9 cellular contexts compared by ENCODE assay signal in the genomic region with DNA sequence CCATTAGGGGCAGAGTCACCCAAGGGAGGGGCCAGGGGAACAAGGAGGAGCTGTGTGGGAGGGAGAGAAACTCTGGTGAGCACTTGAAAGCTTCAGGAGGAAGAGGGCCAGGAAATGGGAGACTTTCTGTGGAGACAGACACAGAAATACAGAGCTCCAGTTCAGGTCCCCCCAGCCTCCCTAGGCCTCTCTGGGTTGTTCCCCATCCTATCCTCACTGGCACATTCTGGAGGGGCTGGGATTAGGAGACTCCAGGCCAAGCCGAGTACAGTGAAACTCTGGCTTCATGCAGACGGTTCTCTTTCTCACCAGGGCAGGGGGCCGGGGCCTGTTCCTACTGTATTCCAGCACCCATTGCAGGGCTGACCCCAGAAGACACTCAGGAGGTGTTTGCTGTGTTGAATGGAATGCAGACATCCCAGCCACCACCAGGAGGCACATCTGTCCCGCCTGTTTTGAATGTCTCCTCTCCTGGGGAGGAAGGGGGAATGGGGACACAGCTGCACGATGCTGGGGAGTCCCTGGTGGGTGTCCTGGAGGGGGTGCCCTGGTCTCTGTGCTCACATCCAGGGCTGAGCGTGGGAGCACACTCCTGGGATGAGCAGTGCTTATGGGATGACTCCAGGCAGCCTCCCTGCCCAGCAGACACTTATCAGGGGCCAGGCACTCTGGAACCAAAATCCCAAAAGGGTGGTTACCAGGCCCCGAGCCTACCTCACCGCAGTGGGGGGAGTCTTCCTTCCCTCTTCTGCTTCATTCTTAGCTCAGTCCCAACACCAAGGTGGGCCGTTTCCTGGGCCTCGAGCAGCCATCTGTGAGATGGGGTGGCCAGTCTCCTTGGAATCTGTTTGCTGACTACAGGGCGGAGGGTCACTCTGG. TPM values are rescaled to one million over a fixed set of nuclear protein-coding genes. Genes with fewer than 3 reads are reported as not detected.
DNase-seq lines count a peak whose midpoint lies in the region; ATAC-seq, FAIRE-seq and TF ChIP-seq lines count a peak whose summit lies in the region.
"Had no signal": no experiment of that assay in that cellular context is flagged by ENCODE, and none has a peak within 500 bp of the region (broad histone marks: within the 10 kb centered on the region; RNA-seq: fewer than 3 reads in every experiment).

No MANE protein-coding gene starts in this region.

- DNase-seq in AG09319 (ENCODE audit: extremely low read depth, low read depth) (no peak), HAP-1 (ENCODE audit: low spot score in 2 of 2) (peak; percentile 11 to 43), astrocyte (ENCODE audit: low read depth) (no peak), iris pigment epithelial cell (ENCODE audit: low read depth) (peak; percentile 27), NCI-H2081 treated with DMSO at 0.1 percent for 48 hours (lab: John Stamatoyannopoulos, UW) (no peak)
- DNase-seq in activated T-helper 2 cell treated with anti-CD3 and anti-CD28 coated beads, Interferon-gamma antibody, Interleukin-2, Interleukin-4, amounts not matched to agents 10 μg/mL and 5 μg/mL and 100 μg/mL, durations not matched to agents 14 hours and 24 hours and 36 hours (ENCODE audit: low spot score): no peak

- H3K36me3 Mint-ChIP-seq in astrocyte (ENCODE audit: low read depth, unreplicated experiment): no peaks in the 10 kb centered on the region
- no peaks in the 10 kb centered on the region for H3K36me3 Mint-ChIP-seq in activated T-helper 2 cell treated with anti-CD3 and anti-CD28 coated beads, Interferon-gamma antibody, Interleukin-2, Interleukin-4, amounts not matched to agents 10 μg/mL and 5 μg/mL and 100 μg/mL, durations not matched to agents 14 hours and 24 hours and 36 hours (ENCODE audit: low read depth)

- ATAC-seq in GM21515 (IDR thresholded peaks at IDR 0.05; ENCODE audit: unreplicated experiment) (no peak), GM18861 (IDR thresholded peaks at IDR 0.05; ENCODE audit: unreplicated experiment) (no peak)

- H2AFZ ChIP-seq in astrocyte (ENCODE audit: low read depth, low read length): peak overlapping the region; percentile 0

- no peak overlapping the region for H3K4me2 ChIP-seq in astrocyte (ENCODE audit: low read length)

- H3K4me1 ChIP-seq in HAP-1 (no peaks in the 10 kb centered on the region), astrocyte (ENCODE audit: insufficient read depth, low read length) (no peaks in the 10 kb centered on the region)

- no peaks in the 10 kb centered on the region for H3K79me2 ChIP-seq in astrocyte (ENCODE audit: insufficient read depth, low read length)

- H3K36me3 ChIP-seq in HAP-1 (replicated peaks) (no peaks in the 10 kb centered on the region), astrocyte (ENCODE audit: insufficient read depth, low read length) (no peaks in the 10 kb centered on the region)

- H3K27me3 Mint-ChIP-seq in astrocyte (ENCODE audit: low read depth, unreplicated experiment): peaks cover 34% of the 10 kb centered on the region
- H3K27me3 Mint-ChIP-seq in activated T-helper 2 cell treated with anti-CD3 and anti-CD28 coated beads, Interferon-gamma antibody, Interleukin-2, Interleukin-4, amounts not matched to agents 10 μg/mL and 5 μg/mL and 100 μg/mL, durations not matched to agents 14 hours and 24 hours and 36 hours (ENCODE audit: low read depth): no peaks in the 10 kb centered on the region

- H3K27ac ChIP-seq in astrocyte (ENCODE audit: low read depth, low read length): no peak overlapping the region

- H4K20me1 ChIP-seq in astrocyte (ENCODE audit: insufficient read depth, low read length): no peaks in the 10 kb centered on the region

- H3K9me3 Mint-ChIP-seq in astrocyte (ENCODE audit: unreplicated experiment): no peaks in the 10 kb centered on the region
- no peaks in the 10 kb centered on the region for H3K9me3 Mint-ChIP-seq in activated T-helper 2 cell treated with anti-CD3 and anti-CD28 coated beads, Interferon-gamma antibody, Interleukin-2, Interleukin-4, amounts not matched to agents 10 μg/mL and 5 μg/mL and 100 μg/mL, durations not matched to agents 14 hours and 24 hours and 36 hours
- H3K9me3 Mint-ChIP-seq: central memory CD8-positive, alpha-beta T cell had no signal

- H3K4me1 Mint-ChIP-seq in astrocyte (ENCODE audit: low read depth, unreplicated experiment): peaks cover 16% of the 10 kb centered on the region
- H3K4me1 Mint-ChIP-seq in activated T-helper 2 cell treated with anti-CD3 and anti-CD28 coated beads, Interferon-gamma antibody, Interleukin-2, Interleukin-4, amounts not matched to agents 10 μg/mL and 5 μg/mL and 100 μg/mL, durations not matched to agents 14 hours and 24 hours and 36 hours (ENCODE audit: low read depth): no peaks in the 10 kb centered on the region
- H3K4me1 Mint-ChIP-seq: central memory CD8-positive, alpha-beta T cell had no signal

- H3K9ac ChIP-seq in astrocyte (ENCODE audit: low read length): no peak overlapping the region

- H3K4me3 ChIP-seq in HAP-1 (no peak overlapping the region), astrocyte (ENCODE audit: insufficient read depth, low read depth, low read length) (no peak overlapping the region)

- TF ChIP-seq CTCF in AG09319 (IDR thresholded peaks at IDR 0.05; ENCODE audit: low read depth, low read length) (peak; percentile 43), astrocyte (IDR thresholded peaks at IDR 0.05; ENCODE audit: insufficient read depth, low read depth, low read length) (peak; percentile 59)

- intact Hi-C loops in activated T-helper 2 cell treated with anti-CD3 and anti-CD28 coated beads, Interferon-gamma antibody, Interleukin-2, Interleukin-4, amounts not matched to agents 10 μg/mL and 5 μg/mL and 100 μg/mL, durations not matched to agents 14 hours and 24 hours and 36 hours (cut with micrococcal nuclease): no loop called here

- H3K4me3 Mint-ChIP-seq in astrocyte (ENCODE audit: unreplicated experiment): no peak overlapping the region
- no peak overlapping the region for H3K4me3 Mint-ChIP-seq in activated T-helper 2 cell treated with anti-CD3 and anti-CD28 coated beads, Interferon-gamma antibody, Interleukin-2, Interleukin-4, amounts not matched to agents 10 μg/mL and 5 μg/mL and 100 μg/mL, durations not matched to agents 14 hours and 24 hours and 36 hours (ENCODE audit: low read depth)
- H3K4me3 Mint-ChIP-seq: central memory CD8-positive, alpha-beta T cell had no signal

- in situ Hi-C loops in HAP-1 (cut with MboI; ENCODE audit: low sequenced_read_pairs): no loop called here

- H3K27ac Mint-ChIP-seq in astrocyte (ENCODE audit: unreplicated experiment): no peak overlapping the region
- no peak overlapping the region for H3K27ac Mint-ChIP-seq in activated T-helper 2 cell treated with anti-CD3 and anti-CD28 coated beads, Interferon-gamma antibody, Interleukin-2, Interleukin-4, amounts not matched to agents 10 μg/mL and 5 μg/mL and 100 μg/mL, durations not matched to agents 14 hours and 24 hours and 36 hours

- no peak for FAIRE-seq in astrocyte (lab: Jason Lieb, UNC)

- H3K27me3 ChIP-seq in HAP-1 (ENCODE audit: low read depth) (peaks cover 8% of the 10 kb centered on the region; the same call in 1 of the 2 replicates), astrocyte (ENCODE audit: insufficient read depth, low read length) (peaks cover 20% of the 10 kb centered on the region)

- H3K9me3 ChIP-seq in HAP-1 (no peaks in the 10 kb centered on the region), astrocyte (ENCODE audit: insufficient read depth, low read depth, low read length) (no peaks in the 10 kb centered on the region)

RNA-seq across cellular contexts. Expression of a gene that starts 5.5 kb away (rescaled TPM):
- total RNA-seq in astrocyte: not detected in 2 replicates
- not detected in 2 replicates for total RNA-seq in activated T-helper 2 cell treated with anti-CD3 and anti-CD28 coated beads, Interferon-gamma antibody, Interleukin-2, Interleukin-4, amounts not matched to agents 10 μg/mL and 5 μg/mL and 100 μg/mL, durations not matched to agents 14 hours and 24 hours and 36 hours

RNA-seq across cellular contexts. Expression of a gene that starts 15.2 kb away (rescaled TPM):
- total RNA-seq in astrocyte: not detected in 2 replicates
- not detected in 2 replicates for total RNA-seq in activated T-helper 2 cell treated with anti-CD3 and anti-CD28 coated beads, Interferon-gamma antibody, Interleukin-2, Interleukin-4, amounts not matched to agents 10 μg/mL and 5 μg/mL and 100 μg/mL, durations not matched to agents 14 hours and 24 hours and 36 hours

RNA-seq across cellular contexts. Expression of a gene that starts 23.7 kb away (rescaled TPM):
- not detected in 2 replicates for total RNA-seq in astrocyte
- total RNA-seq in activated T-helper 2 cell treated with anti-CD3 and anti-CD28 coated beads, Interferon-gamma antibody, Interleukin-2, Interleukin-4, amounts not matched to agents 10 μg/mL and 5 μg/mL and 100 μg/mL, durations not matched to agents 14 hours and 24 hours and 36 hours: not detected in 2 replicates

RNA-seq across cellular contexts. Expression of a gene that starts 43.2 kb away (rescaled TPM):
- not detected in 2 replicates for total RNA-seq in astrocyte
- not detected in 2 replicates for total RNA-seq in activated T-helper 2 cell treated with anti-CD3 and anti-CD28 coated beads, Interferon-gamma antibody, Interleukin-2, Interleukin-4, amounts not matched to agents 10 μg/mL and 5 μg/mL and 100 μg/mL, durations not matched to agents 14 hours and 24 hours and 36 hours

Comparison
In these comparisons a context has a peak if more than half of its experiments do, and no peak if none do; other contexts are left out.
1. DNase-seq: peak in HAP-1 (2 of 2) and iris pigment epithelial cell (single experiment); none in AG09319 (single experiment), astrocyte (single experiment), NCI-H2081 treated with DMSO at 0.1 percent for 48 hours (single experiment) and activated T-helper 2 cell treated with anti-CD3 and anti-CD28 coated beads, Interferon-gamma antibody, Interleukin-2, Interleukin-4, amounts not matched to agents 10 μg/mL and 5 μg/mL and 100 μg/mL, durations not matched to agents 14 hours and 24 hours and 36 hours (single experiment).